Comparison of ENCODE assay signal across 11 cellular contexts in the genomic region with DNA sequence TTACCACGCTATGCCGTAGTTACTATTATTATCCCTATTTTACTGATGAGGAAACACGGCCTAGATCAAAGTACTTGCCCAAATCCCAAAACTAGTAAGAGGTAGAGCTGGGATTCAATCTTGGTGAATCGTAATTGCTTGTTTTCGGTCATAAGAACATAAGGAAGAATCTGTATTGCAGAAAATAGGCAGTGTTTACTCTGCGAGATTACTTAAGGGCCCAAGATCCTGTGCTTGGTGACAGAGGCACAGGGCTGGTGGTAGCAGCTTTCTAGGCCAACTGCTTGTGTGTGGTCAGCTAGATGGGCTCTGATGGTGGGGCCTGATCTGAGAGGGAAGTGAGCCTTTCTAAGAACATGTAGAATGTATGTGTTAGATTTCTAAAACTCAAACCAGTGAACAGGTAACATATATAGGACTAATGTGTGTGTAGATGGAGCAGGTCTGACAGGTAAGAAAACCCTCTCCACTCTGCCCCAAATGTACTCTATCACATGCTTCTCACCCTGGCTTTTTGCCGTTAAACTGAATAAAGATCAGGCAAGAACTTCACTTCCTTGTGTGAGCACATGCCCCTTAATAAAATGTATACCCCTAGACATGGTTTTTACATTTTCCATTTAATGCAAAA.
DNase-seq lines count a peak whose midpoint lies in the region; ATAC-seq, FAIRE-seq and TF ChIP-seq lines count a peak whose summit lies in the region.
"Had no signal": no experiment of that assay in that cellular context is flagged by ENCODE, and none has a peak within 500 bp of the region (broad histone marks: within the 10 kb centered on the region; RNA-seq: fewer than 3 reads in every experiment).

No MANE protein-coding gene starts in this region.

- no peak for ATAC-seq in SK-N-SH treated with all-trans-retinoic acid at 6 μM for 48 hours
- peak; percentile 18; the same call in 2 of the 3 replicates for ATAC-seq in HepG2
- ATAC-seq in stimulated activated effector memory CD8-positive, alpha-beta T cell treated with anti-CD3 and anti-CD28 coated beads, Interleukin-12 subunit alpha, Interleukin-12 subunit beta, amount 100 ng/mL, for 72 hours, result no peak
- ATAC-seq in HG03135 (IDR thresholded peaks at IDR 0.05; ENCODE audit: unreplicated experiment), result no peak
- ATAC-seq: esophagus mucosa had no signal

- no peak overlapping the region for H2BK12ac ChIP-seq in H9 (ENCODE audit: insufficient read length, low read depth, low read length)

- peaks cover 3% of the 10 kb centered on the region for H3K36me3 Mint-ChIP-seq in T-helper 1 cell treated with Interleukin-12 subunit alpha and Interleukin-12 subunit beta and Interleukin-4 antibody, amounts not matched to agents 30 μg/mL and 1 μg/mL, for 36 hours (ENCODE audit: low read depth)
- H3K36me3 Mint-ChIP-seq in stimulated activated effector memory CD8-positive, alpha-beta T cell treated with anti-CD3 and anti-CD28 coated beads, Interleukin-12 subunit alpha, Interleukin-12 subunit beta, amount 100 ng/mL, for 72 hours, result no peaks in the 10 kb centered on the region
- H3K36me3 Mint-ChIP-seq in H9 (ENCODE audit: insufficient read depth in 1 of 3, low read depth in 3 of 3), result no peaks in the 10 kb centered on the region; a peak in 1 of 7 replicates

- no peak overlapping the region for H2BK20ac ChIP-seq in H9 (ENCODE audit: low read depth, low read length, poor library complexity, severe bottlenecking)

- H2AFZ ChIP-seq in HepG2 (ENCODE audit: low read length) (no peak overlapping the region), H9 (ENCODE audit: low read length) (no peak overlapping the region)

- H4K20me1 ChIP-seq in HepG2 (ENCODE audit: insufficient read depth, low read length) (peaks cover 33% of the 10 kb centered on the region), H9 (ENCODE audit: control insufficient read depth, insufficient read depth, insufficient read length) (no peaks in the 10 kb centered on the region)

- TF ChIP-seq CTCF in HepG2 (CRISPR knock-in tag; IDR thresholded peaks at IDR 0.05) (no peak), H9 (conservative IDR thresholded peaks at IDR 0.05) (no peak)

- peaks cover 97% of the 10 kb centered on the region for H3K79me2 ChIP-seq in HepG2 (ENCODE audit: insufficient read depth, low read length)
- peaks cover 11% of the 10 kb centered on the region; the same call in 1 of the 2 replicates for H3K79me2 ChIP-seq in H9 (ENCODE audit: insufficient read depth, low read length)

- H3K18ac ChIP-seq in H9 (ENCODE audit: insufficient read length, low read depth, low read length), result no peak overlapping the region

- in situ Hi-C loops in HepG2 (cut with HindIII; ENCODE audit: extremely low pct_ligation_motif_present, low pct_unique_long_range_greater_than_20kb), result no loop called here

- H3K4me3 Mint-ChIP-seq in T-helper 1 cell treated with Interleukin-12 subunit alpha and Interleukin-12 subunit beta and Interleukin-4 antibody, amounts not matched to agents 30 μg/mL and 1 μg/mL, for 36 hours, result no peak overlapping the region
- H3K4me3 Mint-ChIP-seq in stimulated activated effector memory CD8-positive, alpha-beta T cell treated with anti-CD3 and anti-CD28 coated beads, Interleukin-12 subunit alpha, Interleukin-12 subunit beta, amount 100 ng/mL, for 72 hours, result no peak overlapping the region
- no peak overlapping the region for H3K4me3 Mint-ChIP-seq in H9

- no peak overlapping the region for H4K8ac ChIP-seq in H9 (replicated peaks; ENCODE audit: insufficient read length, low read depth, low read length)

- no peak overlapping the region for H3K27ac ChIP-seq in HepG2 (ENCODE audit: extremely low read length, insufficient read depth, low read length)
- no peak overlapping the region for H3K27ac ChIP-seq in H9 (ENCODE audit: insufficient read length, low read depth, low read length)

- H3K4me2 ChIP-seq in HepG2 (ENCODE audit: low read depth, low read length) (no peak overlapping the region), H9 (ENCODE audit: insufficient read depth, insufficient read length, low read length) (no peak overlapping the region)

- H3K23me2 ChIP-seq in H9 (ENCODE audit: insufficient read length, low read depth, low read length, poor library complexity, severe bottlenecking), result no peaks in the 10 kb centered on the region

- TF ChIP-seq EP300 in HepG2 (IDR thresholded peaks at IDR 0.05; ENCODE audit: low read depth in 2 of 2, low read length in 2 of 2) (no peak), HepG2 (CRISPR knock-in tag; IDR thresholded peaks at IDR 0.05; ENCODE audit: borderline replicate concordance) (no peak)

- intact Hi-C loops in HepG2 (cut with micrococcal nuclease; ENCODE audit: unreplicated experiment), result no loop called here

- H4K91ac ChIP-seq in H9 (ENCODE audit: insufficient read length, low read depth, low read length), result no peak overlapping the region

- WGBS in HepG2 (ENCODE audit: low lambda C conversion rate), result 94% methylated on average over 7 of the region's 7 CpGs
- no CpG with 5 or more reads among the region's 7 CpGs for WGBS in H9 (ENCODE audit: extremely low coverage, insufficient read length, low lambda C conversion rate)

- H2BK15ac ChIP-seq in H9 (ENCODE audit: low read depth, low read length), result no peak overlapping the region

- no peak for FAIRE-seq in HepG2 (lab: Jason Lieb, UNC)

- no peaks in the 10 kb centered on the region for H3K27me3 ChIP-seq in HepG2 (ENCODE audit: control insufficient read depth in 1 of 2, insufficient read depth in 2 of 2, low read length in 2 of 2)
- H3K27me3 ChIP-seq in H9 (ENCODE audit: insufficient read depth, low read length), result no peaks in the 10 kb centered on the region

- CTCF ChIA-PET in HepG2 (lab: Yijun Ruan, JAX; ENCODE audit: low intra/inter-chr PET ratio, low total read pairs), result no interaction called here

- H3K27me3 Mint-ChIP-seq in T-helper 1 cell treated with Interleukin-12 subunit alpha and Interleukin-12 subunit beta and Interleukin-4 antibody, amounts not matched to agents 30 μg/mL and 1 μg/mL, for 36 hours (ENCODE audit: low read depth), result no peaks in the 10 kb centered on the region
- H3K27me3 Mint-ChIP-seq in H9 (ENCODE audit: low read depth), result no peaks in the 10 kb centered on the region

- H3K79me1 ChIP-seq in H9 (ENCODE audit: insufficient read depth, low read depth, low read length, poor library complexity, severe bottlenecking), result no peaks in the 10 kb centered on the region

- no peak overlapping the region for H2AK5ac ChIP-seq in H9 (ENCODE audit: insufficient read length, low read length)

- no peak overlapping the region for H3K4me3 ChIP-seq in HepG2 (replicated peaks in 1 of 3; ENCODE audit: insufficient read depth in 1 of 3, low read depth in 2 of 3, low read length in 3 of 3)

- H2BK120ac ChIP-seq in H9 (ENCODE audit: low read depth, low read length, poor library complexity, severe bottlenecking), result no peak overlapping the region

- no peak overlapping the region for H3K23ac ChIP-seq in H9 (ENCODE audit: insufficient read length, low read depth, low read length)

- no peak overlapping the region for H3K56ac ChIP-seq in H9 (ENCODE audit: insufficient read length, low read depth, low read length)

- H3K9me3 ChIP-seq in HepG2 (ENCODE audit: low read length) (no peaks in the 10 kb centered on the region), H9 (ENCODE audit: control insufficient read depth, low read depth, low read length) (no peaks in the 10 kb centered on the region)

- POLR2A ChIA-PET in HepG2 (lab: Yijun Ruan, JAX), result interaction anchor here (1.3 to 2.1 kb wide), 2 partner anchors 57 to 71 kb away, joined by 4 to 5 read pairs; partner anchors contain the start of gene SPATS2L

- H3K4me1 Mint-ChIP-seq in T-helper 1 cell treated with Interleukin-12 subunit alpha and Interleukin-12 subunit beta and Interleukin-4 antibody, amounts not matched to agents 30 μg/mL and 1 μg/mL, for 36 hours (ENCODE audit: low read depth), result peaks cover 69% of the 10 kb centered on the region
- peaks cover 30% of the 10 kb centered on the region for H3K4me1 Mint-ChIP-seq in stimulated activated effector memory CD8-positive, alpha-beta T cell treated with anti-CD3 and anti-CD28 coated beads, Interleukin-12 subunit alpha, Interleukin-12 subunit beta, amount 100 ng/mL, for 72 hours
- peaks cover 65 to 69% of the 10 kb centered on the region in 2 experiments for H3K4me1 Mint-ChIP-seq in H9

- H3K9me3 Mint-ChIP-seq in T-helper 1 cell treated with Interleukin-12 subunit alpha and Interleukin-12 subunit beta and Interleukin-4 antibody, amounts not matched to agents 30 μg/mL and 1 μg/mL, for 36 hours, result no peaks in the 10 kb centered on the region
- H3K9me3 Mint-ChIP-seq in stimulated activated effector memory CD8-positive, alpha-beta T cell treated with anti-CD3 and anti-CD28 coated beads, Interleukin-12 subunit alpha, Interleukin-12 subunit beta, amount 100 ng/mL, for 72 hours, result no peaks in the 10 kb centered on the region
- no peaks in the 10 kb centered on the region for H3K9me3 Mint-ChIP-seq in H9

- no peak overlapping the region for H4K5ac ChIP-seq in H9 (ENCODE audit: insufficient read length, low read depth, low read length)

- H3K36me3 ChIP-seq in HepG2 (replicated peaks in 1 of 2; ENCODE audit: control insufficient read depth in 1 of 2, insufficient read depth in 2 of 2, low read length in 2 of 2), result peaks cover 4 to 31% of the 10 kb centered on the region in 2 experiments

- no peak for TF ChIP-seq POLR2A in HepG2 (IDR thresholded peaks at IDR 0.05; ENCODE audit: insufficient read depth in 1 of 2, low read depth in 2 of 2, low read length in 2 of 2)

- H3K9ac ChIP-seq in HepG2 (ENCODE audit: insufficient read depth, low read depth, low read length) (no peak overlapping the region), H9 (ENCODE audit: extremely low read depth, insufficient read length, low read length) (no peak overlapping the region)

- H3K27ac Mint-ChIP-seq in T-helper 1 cell treated with Interleukin-12 subunit alpha and Interleukin-12 subunit beta and Interleukin-4 antibody, amounts not matched to agents 30 μg/mL and 1 μg/mL, for 36 hours, result peak overlapping the region; percentile 5
- H3K27ac Mint-ChIP-seq in stimulated activated effector memory CD8-positive, alpha-beta T cell treated with anti-CD3 and anti-CD28 coated beads, Interleukin-12 subunit alpha, Interleukin-12 subunit beta, amount 100 ng/mL, for 72 hours, result peak overlapping the region; percentile 75
- no peak overlapping the region; a peak in 1 of 7 replicates for H3K27ac Mint-ChIP-seq in H9

- H3T11ph ChIP-seq in H9 (ENCODE audit: low read length), result no peak overlapping the region

- DNase-seq in T-helper 1 cell, result no peak
- no peak for DNase-seq in HepG2 (ENCODE audit: low spot score)
- no peak for DNase-seq in stimulated activated effector memory CD8-positive, alpha-beta T cell treated with anti-CD3 and anti-CD28 coated beads, Interleukin-12 subunit alpha, Interleukin-12 subunit beta, amount 100 ng/mL, for 72 hours (ENCODE audit: low spot score in 2 of 2)
- DNase-seq in LoVo (ENCODE audit: low spot score), result no peak
- no peak for DNase-seq in H9
- DNase-seq: amygdala, NCI-H1105 had no signal

- no peak overlapping the region for H3K4ac ChIP-seq in H9 (ENCODE audit: low read depth, low read length)

- no TSS peak for BruUV-seq in HepG2 (replicated peaks; lab: Mats Ljungman, UMichigan)

- no peak overlapping the region for H3K14ac ChIP-seq in H9 (ENCODE audit: insufficient read depth, low read length)

- no peak overlapping the region for H2BK5ac ChIP-seq in H9 (ENCODE audit: insufficient read length, low read length)

- H3K4me1 ChIP-seq in HepG2 (ENCODE audit: insufficient read depth, low read length) (peaks cover 83% of the 10 kb centered on the region), H9 (ENCODE audit: insufficient read depth, low read length) (peaks cover 26% of the 10 kb centered on the region)

- no peak for TF ChIP-seq RAD21 in HepG2 (CRISPR knock-in tag; IDR thresholded peaks at IDR 0.05)

Comparison
In these comparisons a context has a peak if more than half of its experiments do, and no peak if none do; other contexts are left out.
1. H3K27ac Mint-ChIP-seq: peak in T-helper 1 cell treated with Interleukin-12 subunit alpha and Interleukin-12 subunit beta and Interleukin-4 antibody, amounts not matched to agents 30 μg/mL and 1 μg/mL, for 36 hours (single experiment) and stimulated activated effector memory CD8-positive, alpha-beta T cell treated with anti-CD3 and anti-CD28 coated beads, Interleukin-12 subunit alpha, Interleukin-12 subunit beta, amount 100 ng/mL, for 72 hours (single experiment); none in H9 (0 of 3).